ENCODE assay signal across 1 cellular context in the genomic region with DNA sequence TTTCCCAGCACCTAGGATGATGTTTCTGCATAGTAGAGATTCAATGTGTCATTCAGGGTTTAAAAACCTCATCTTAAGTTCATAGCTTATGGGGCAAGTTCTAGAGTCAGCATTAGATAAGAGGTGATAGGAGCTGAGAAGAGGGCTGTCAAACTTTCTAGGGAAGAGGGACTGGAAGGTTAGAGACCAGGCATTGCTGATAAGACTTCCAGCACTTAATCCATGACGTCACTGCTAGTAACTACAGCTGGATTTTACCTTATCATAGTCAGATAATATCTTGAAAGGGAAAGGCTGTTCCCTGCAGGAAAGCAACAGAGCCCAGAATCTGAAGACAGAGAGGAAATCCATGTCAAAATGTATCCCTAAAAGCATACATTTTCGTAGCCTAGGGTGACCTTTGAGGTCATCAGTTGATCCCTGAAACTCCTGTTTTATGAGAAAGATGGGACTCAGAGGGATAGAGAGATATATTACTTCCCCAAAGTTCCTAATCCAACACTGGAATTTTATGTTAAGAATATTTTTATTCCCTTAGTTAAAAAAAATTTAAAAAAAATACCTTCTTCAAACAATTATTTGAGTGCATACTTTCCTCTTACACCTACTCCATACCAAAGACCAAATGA.
TF ChIP-seq lines count a peak whose summit lies in the region.

No MANE protein-coding gene starts in this region.

TF ChIP-seq in K562, 482 proteins besides CTCF, POLR2A, EP300 and RAD21 (continued from another document and continues in another):
- TF ChIP-seq, protein P1, sequence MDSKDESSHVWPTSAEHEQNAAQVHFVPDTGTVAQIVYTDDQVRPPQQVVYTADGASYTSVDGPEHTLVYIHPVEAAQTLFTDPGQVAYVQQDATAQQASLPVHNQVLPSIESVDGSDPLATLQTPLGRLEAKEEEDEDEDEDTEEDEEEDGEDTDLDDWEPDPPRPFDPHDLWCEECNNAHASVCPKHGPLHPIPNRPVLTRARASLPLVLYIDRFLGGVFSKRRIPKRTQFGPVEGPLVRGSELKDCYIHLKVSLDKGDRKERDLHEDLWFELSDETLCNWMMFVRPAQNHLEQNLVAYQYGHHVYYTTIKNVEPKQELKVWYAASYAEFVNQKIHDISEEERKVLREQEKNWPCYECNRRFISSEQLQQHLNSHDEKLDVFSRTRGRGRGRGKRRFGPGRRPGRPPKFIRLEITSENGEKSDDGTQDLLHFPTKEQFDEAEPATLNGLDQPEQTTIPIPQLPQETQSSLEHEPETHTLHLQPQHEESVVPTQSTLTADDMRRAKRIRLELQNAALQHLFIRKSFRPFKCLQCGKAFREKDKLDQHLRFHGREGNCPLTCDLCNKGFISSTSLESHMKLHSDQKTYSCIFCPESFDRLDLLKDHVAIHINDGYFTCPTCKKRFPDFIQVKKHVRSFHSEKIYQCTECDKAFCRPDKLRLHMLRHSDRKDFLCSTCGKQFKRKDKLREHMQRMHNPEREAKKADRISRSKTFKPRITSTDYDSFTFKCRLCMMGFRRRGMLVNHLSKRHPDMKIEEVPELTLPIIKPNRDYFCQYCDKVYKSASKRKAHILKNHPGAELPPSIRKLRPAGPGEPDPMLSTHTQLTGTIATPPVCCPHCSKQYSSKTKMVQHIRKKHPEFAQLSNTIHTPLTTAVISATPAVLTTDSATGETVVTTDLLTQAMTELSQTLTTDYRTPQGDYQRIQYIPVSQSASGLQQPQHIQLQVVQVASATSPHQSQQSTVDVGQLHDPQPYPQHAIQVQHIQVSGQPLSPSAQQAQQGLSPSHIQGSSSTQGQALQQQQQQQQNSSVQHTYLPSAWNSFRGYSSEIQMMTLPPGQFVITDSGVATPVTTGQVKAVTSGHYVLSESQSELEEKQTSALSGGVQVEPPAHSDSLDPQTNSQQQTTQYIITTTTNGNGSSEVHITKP (IDR thresholded peaks at IDR 0.05; ENCODE audit: partially characterized antibody): no peak
- TF ChIP-seq, protein P2, sequence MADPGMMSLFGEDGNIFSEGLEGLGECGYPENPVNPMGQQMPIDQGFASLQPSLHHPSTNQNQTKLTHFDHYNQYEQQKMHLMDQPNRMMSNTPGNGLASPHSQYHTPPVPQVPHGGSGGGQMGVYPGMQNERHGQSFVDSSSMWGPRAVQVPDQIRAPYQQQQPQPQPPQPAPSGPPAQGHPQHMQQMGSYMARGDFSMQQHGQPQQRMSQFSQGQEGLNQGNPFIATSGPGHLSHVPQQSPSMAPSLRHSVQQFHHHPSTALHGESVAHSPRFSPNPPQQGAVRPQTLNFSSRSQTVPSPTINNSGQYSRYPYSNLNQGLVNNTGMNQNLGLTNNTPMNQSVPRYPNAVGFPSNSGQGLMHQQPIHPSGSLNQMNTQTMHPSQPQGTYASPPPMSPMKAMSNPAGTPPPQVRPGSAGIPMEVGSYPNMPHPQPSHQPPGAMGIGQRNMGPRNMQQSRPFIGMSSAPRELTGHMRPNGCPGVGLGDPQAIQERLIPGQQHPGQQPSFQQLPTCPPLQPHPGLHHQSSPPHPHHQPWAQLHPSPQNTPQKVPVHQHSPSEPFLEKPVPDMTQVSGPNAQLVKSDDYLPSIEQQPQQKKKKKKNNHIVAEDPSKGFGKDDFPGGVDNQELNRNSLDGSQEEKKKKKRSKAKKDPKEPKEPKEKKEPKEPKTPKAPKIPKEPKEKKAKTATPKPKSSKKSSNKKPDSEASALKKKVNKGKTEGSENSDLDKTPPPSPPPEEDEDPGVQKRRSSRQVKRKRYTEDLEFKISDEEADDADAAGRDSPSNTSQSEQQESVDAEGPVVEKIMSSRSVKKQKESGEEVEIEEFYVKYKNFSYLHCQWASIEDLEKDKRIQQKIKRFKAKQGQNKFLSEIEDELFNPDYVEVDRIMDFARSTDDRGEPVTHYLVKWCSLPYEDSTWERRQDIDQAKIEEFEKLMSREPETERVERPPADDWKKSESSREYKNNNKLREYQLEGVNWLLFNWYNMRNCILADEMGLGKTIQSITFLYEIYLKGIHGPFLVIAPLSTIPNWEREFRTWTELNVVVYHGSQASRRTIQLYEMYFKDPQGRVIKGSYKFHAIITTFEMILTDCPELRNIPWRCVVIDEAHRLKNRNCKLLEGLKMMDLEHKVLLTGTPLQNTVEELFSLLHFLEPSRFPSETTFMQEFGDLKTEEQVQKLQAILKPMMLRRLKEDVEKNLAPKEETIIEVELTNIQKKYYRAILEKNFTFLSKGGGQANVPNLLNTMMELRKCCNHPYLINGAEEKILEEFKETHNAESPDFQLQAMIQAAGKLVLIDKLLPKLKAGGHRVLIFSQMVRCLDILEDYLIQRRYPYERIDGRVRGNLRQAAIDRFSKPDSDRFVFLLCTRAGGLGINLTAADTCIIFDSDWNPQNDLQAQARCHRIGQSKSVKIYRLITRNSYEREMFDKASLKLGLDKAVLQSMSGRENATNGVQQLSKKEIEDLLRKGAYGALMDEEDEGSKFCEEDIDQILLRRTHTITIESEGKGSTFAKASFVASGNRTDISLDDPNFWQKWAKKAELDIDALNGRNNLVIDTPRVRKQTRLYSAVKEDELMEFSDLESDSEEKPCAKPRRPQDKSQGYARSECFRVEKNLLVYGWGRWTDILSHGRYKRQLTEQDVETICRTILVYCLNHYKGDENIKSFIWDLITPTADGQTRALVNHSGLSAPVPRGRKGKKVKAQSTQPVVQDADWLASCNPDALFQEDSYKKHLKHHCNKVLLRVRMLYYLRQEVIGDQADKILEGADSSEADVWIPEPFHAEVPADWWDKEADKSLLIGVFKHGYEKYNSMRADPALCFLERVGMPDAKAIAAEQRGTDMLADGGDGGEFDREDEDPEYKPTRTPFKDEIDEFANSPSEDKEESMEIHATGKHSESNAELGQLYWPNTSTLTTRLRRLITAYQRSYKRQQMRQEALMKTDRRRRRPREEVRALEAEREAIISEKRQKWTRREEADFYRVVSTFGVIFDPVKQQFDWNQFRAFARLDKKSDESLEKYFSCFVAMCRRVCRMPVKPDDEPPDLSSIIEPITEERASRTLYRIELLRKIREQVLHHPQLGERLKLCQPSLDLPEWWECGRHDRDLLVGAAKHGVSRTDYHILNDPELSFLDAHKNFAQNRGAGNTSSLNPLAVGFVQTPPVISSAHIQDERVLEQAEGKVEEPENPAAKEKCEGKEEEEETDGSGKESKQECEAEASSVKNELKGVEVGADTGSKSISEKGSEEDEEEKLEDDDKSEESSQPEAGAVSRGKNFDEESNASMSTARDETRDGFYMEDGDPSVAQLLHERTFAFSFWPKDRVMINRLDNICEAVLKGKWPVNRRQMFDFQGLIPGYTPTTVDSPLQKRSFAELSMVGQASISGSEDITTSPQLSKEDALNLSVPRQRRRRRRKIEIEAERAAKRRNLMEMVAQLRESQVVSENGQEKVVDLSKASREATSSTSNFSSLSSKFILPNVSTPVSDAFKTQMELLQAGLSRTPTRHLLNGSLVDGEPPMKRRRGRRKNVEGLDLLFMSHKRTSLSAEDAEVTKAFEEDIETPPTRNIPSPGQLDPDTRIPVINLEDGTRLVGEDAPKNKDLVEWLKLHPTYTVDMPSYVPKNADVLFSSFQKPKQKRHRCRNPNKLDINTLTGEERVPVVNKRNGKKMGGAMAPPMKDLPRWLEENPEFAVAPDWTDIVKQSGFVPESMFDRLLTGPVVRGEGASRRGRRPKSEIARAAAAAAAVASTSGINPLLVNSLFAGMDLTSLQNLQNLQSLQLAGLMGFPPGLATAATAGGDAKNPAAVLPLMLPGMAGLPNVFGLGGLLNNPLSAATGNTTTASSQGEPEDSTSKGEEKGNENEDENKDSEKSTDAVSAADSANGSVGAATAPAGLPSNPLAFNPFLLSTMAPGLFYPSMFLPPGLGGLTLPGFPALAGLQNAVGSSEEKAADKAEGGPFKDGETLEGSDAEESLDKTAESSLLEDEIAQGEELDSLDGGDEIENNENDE (IDR thresholded peaks at IDR 0.05; ENCODE audit: low read depth, low read length): no peak
- TF ChIP-seq, protein P3, sequence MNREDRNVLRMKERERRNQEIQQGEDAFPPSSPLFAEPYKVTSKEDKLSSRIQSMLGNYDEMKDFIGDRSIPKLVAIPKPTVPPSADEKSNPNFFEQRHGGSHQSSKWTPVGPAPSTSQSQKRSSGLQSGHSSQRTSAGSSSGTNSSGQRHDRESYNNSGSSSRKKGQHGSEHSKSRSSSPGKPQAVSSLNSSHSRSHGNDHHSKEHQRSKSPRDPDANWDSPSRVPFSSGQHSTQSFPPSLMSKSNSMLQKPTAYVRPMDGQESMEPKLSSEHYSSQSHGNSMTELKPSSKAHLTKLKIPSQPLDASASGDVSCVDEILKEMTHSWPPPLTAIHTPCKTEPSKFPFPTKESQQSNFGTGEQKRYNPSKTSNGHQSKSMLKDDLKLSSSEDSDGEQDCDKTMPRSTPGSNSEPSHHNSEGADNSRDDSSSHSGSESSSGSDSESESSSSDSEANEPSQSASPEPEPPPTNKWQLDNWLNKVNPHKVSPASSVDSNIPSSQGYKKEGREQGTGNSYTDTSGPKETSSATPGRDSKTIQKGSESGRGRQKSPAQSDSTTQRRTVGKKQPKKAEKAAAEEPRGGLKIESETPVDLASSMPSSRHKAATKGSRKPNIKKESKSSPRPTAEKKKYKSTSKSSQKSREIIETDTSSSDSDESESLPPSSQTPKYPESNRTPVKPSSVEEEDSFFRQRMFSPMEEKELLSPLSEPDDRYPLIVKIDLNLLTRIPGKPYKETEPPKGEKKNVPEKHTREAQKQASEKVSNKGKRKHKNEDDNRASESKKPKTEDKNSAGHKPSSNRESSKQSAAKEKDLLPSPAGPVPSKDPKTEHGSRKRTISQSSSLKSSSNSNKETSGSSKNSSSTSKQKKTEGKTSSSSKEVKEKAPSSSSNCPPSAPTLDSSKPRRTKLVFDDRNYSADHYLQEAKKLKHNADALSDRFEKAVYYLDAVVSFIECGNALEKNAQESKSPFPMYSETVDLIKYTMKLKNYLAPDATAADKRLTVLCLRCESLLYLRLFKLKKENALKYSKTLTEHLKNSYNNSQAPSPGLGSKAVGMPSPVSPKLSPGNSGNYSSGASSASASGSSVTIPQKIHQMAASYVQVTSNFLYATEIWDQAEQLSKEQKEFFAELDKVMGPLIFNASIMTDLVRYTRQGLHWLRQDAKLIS (CRISPR knock-in tag; IDR thresholded peaks at IDR 0.05): no peak
- TF ChIP-seq ZNF407 (IDR thresholded peaks at IDR 0.05; ENCODE audit: low read depth) (no peak), REST (CRISPR knock-in tag; IDR thresholded peaks at IDR 0.05; ENCODE audit: low read depth) (no peak), SETDB1 (IDR thresholded peaks at IDR 0.05; ENCODE audit: low read length) (no peak), BCOR (IDR thresholded peaks at IDR 0.05) (no peak), RBBP5 (IDR thresholded peaks at IDR 0.05; ENCODE audit: borderline replicate concordance, insufficient read depth, low read length, poor library complexity, severe bottlenecking) (no peak)
